16 cellular contexts compared by ENCODE assay signal in the genomic region with DNA sequence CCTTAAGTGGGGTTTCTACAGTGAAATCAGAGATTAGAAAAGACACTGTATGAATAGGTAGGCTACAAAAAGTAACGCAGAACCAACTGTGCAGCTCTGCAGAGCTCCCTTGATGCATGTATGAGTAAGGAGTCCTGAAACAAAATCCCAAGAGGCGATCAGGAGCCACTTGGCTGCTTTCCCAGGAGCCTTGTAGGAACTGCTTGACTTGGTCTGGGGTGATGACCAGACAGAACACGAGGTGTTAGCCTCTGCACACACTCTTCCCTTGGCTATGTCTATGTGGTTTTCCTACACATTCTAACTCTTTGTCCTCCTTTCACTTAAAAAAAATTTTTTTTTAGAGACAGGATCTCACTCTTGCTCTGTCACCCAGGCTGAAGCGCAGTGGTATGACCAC. TPM values are rescaled to one million over a fixed set of nuclear protein-coding genes. Genes with fewer than 3 reads are reported as not detected.
DNase-seq lines count a peak whose midpoint lies in the region; FAIRE-seq lines count a peak whose summit lies in the region.
"Had no signal": no experiment of that assay in that cellular context is flagged by ENCODE, and none has a peak within 500 bp of the region (broad histone marks: within the 10 kb centered on the region; RNA-seq: fewer than 3 reads in every experiment).

No MANE protein-coding gene starts in this region.

- DNase-seq in NCI-H2171 treated with DMSO at 0.1 percent for 48 hours (lab: John Stamatoyannopoulos, UW) (peak; percentile 0), NCI-H2171 (lab: John Stamatoyannopoulos, UW) (no peak), RCC 7860 (ENCODE audit: low spot score) (peak; percentile 16), fibroblast of gingiva (ENCODE audit: low read depth) (peak; percentile 41), renal cortical epithelial cell (ENCODE audit: low read depth) (peak; percentile 81), NCI-H774 (lab: John Stamatoyannopoulos, UW) (no peak), Ammon's horn (ENCODE audit: low spot score) (no peak), NCI-H510A treated with DMSO at 0.1 percent for 48 hours (lab: John Stamatoyannopoulos, UW) (no peak)
- DNase-seq: 8988T; activated CD4-positive, alpha-beta T cell treated with anti-CD3 and anti-CD28 coated beads, Interleukin-2, amount 10 ng/mL, durations not matched to agents 7 days and 5 days; activated naive CD4-positive, alpha-beta T cell; CD8-positive, alpha-beta T cell; esophagus squamous epithelium; left lung; NCI-H146; stimulated activated naive CD4-positive, alpha-beta T cell treated with Interleukin-2 at 50 U/mL for 16 hours had no signal

- FAIRE-seq in RCC 7860 (lab: Jason Lieb, UNC): peak; percentile 12

RNA-seq across cellular contexts. Expression of gene AP1S2, which starts 22.8 kb away (rescaled TPM):
- 65.3 and 78.3 TPM in 2 replicates for total RNA-seq in renal cortical epithelial cell

Comparison
In these comparisons a context has a peak if more than half of its experiments do, and no peak if none do; other contexts are left out.
1. DNase-seq: peak in NCI-H2171 treated with DMSO at 0.1 percent for 48 hours (single experiment), RCC 7860 (single experiment), fibroblast of gingiva (single experiment) and renal cortical epithelial cell (single experiment); none in NCI-H2171 (single experiment), NCI-H774 (single experiment), Ammon's horn (single experiment) and NCI-H510A treated with DMSO at 0.1 percent for 48 hours (single experiment).